9 cellular contexts compared by ENCODE assay signal in the genomic region with DNA sequence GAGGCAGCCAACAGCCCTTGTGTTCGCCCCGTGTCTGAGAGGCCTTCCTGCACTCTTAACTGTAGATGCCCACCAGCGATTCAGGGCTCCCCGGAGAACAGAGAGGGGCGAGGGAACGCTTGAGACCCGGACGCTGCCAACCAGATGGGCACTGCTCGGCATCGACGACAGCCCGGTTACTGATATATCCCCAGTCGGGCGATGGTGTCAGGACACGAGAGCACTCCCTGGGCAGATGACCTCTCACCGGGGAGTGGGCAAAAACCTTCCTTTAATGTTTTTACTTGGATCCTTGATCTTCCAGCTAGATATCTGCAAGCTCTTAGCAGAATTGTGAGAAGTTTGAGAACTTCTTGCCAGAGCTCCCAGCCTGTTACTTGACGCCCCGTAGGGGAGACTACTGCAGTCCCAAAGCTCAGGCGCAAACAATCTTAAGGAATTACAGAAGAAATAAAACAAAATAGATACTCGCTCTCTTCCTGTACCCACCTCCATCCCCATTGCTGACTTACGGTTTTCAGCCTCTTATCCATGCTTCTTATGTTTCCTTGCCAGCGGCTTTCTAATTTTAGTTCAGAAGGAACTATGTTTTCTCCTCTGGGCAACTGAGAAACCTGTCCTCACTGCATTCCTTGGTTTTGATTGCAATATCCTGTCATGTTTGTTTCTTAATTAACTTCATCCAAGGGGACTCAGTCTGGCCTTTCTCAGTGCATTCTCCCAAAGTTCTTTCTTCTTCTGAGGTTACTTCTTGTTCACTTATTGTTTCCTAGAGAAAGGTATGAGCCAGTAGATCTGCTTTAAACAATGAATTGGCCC. TPM values are rescaled to one million over a fixed set of nuclear protein-coding genes. Genes with fewer than 3 reads are reported as not detected.
DNase-seq lines count a peak whose midpoint lies in the region; ATAC-seq lines count a peak whose summit lies in the region.
"Had no signal": no experiment of that assay in that cellular context is flagged by ENCODE, and none has a peak within 500 bp of the region (broad histone marks: within the 10 kb centered on the region; RNA-seq: fewer than 3 reads in every experiment).

No MANE protein-coding gene starts in this region.

- peaks cover 0 to 4% (median 0%) of the 10 kb centered on the region in 11 donors for H3K9me3 Mint-ChIP-seq in naive thymus-derived CD4-positive, alpha-beta T cell

- CTCF ChIA-PET in naive thymus-derived CD4-positive, alpha-beta T cell (lab: Charles Lee): no interaction called here

- H3K27me3 ChIP-seq in naive thymus-derived CD4-positive, alpha-beta T cell (ENCODE audit: control insufficient read depth in 2 of 2, insufficient read depth in 2 of 2, low read length in 2 of 2): no peaks in the 10 kb centered on the region

- no peaks in the 10 kb centered on the region for H3K9me3 ChIP-seq in naive thymus-derived CD4-positive, alpha-beta T cell (ENCODE audit: control insufficient read depth in 2 of 3, low read length in 3 of 3)

- H3K4me1 ChIP-seq in naive thymus-derived CD4-positive, alpha-beta T cell (ENCODE audit: control insufficient read depth in 2 of 2, insufficient read depth in 2 of 2, low read length in 2 of 2): peaks cover 20 to 23% of the 10 kb centered on the region in 2 donors

- peak overlapping the region; percentile 88 to 99 (median 95) for H3K27ac Mint-ChIP-seq in naive thymus-derived CD4-positive, alpha-beta T cell

- POLR2A ChIA-PET in naive thymus-derived CD4-positive, alpha-beta T cell (lab: Charles Lee): interaction anchor here (0.7 to 2.9 kb wide), 3 partner anchors 56 to 1682 kb away, joined by 3 to 41 read pairs (median 4); a partner anchor contains a TSS

- peaks cover 32 to 67% (median 57%) of the 10 kb centered on the region in 7 donors for H3K4me1 Mint-ChIP-seq in naive thymus-derived CD4-positive, alpha-beta T cell

- in situ Hi-C loops in G401 (cut with HindIII; ENCODE audit: low sequenced_read_pairs): no loop called here

- peak overlapping the region; percentile 64 for H3K4me3 ChIP-seq in naive thymus-derived CD4-positive, alpha-beta T cell (ENCODE audit: low read length)

- peak overlapping the region; percentile 88 to 100 (median 92) for H3K4me3 Mint-ChIP-seq in naive thymus-derived CD4-positive, alpha-beta T cell

- peaks cover 0 to 9% (median 4%) of the 10 kb centered on the region in 5 donors for H3K36me3 Mint-ChIP-seq in naive thymus-derived CD4-positive, alpha-beta T cell

- DNase-seq in G401 (ENCODE audit: low spot score) (peak; percentile 22), NCI-H1092 (lab: John Stamatoyannopoulos, UW) (peak; percentile 79), dermis blood vessel endothelial cell (peak; percentile 33), H4 (ENCODE audit: low spot score) (no peak), HK-2 (ENCODE audit: unreplicated experiment) (no peak)
- DNase-seq in naive thymus-derived CD4-positive, alpha-beta T cell: peak in 1 of 9 donors; percentile 14

- peaks cover 0 to 11% (median 4%) of the 10 kb centered on the region in 3 experiments for H3K36me3 ChIP-seq in naive thymus-derived CD4-positive, alpha-beta T cell (ENCODE audit: control insufficient read depth in 2 of 3, insufficient read depth in 3 of 3, low read length in 3 of 3)

- no peak for ATAC-seq in naive thymus-derived CD4-positive, alpha-beta T cell
- ATAC-seq in GM19452 (IDR thresholded peaks at IDR 0.05; ENCODE audit: unreplicated experiment) (no peak), HG02763 (IDR thresholded peaks at IDR 0.05; ENCODE audit: unreplicated experiment) (no peak)

- peaks cover 0 to 4% (median 0%) of the 10 kb centered on the region in 5 donors for H3K27me3 Mint-ChIP-seq in naive thymus-derived CD4-positive, alpha-beta T cell

- H3K27ac ChIP-seq in naive thymus-derived CD4-positive, alpha-beta T cell (ENCODE audit: low read depth, low read length): peak overlapping the region; percentile 98

- intact Hi-C loops in naive thymus-derived CD4-positive, alpha-beta T cell (cut with micrococcal nuclease): loop anchor here (1.0 to 10.0 kb wide), 12 partner anchors 44 to 995 kb away; a partner anchor contains a TSS

RNA-seq across cellular contexts. Expression of a gene that starts 0.8 kb away (rescaled TPM):
- total RNA-seq in G401 (2014; rRNA removed; shearing (Covaris generic)): 0.68 and 0.71 TPM in 2 replicates
- total RNA-seq in dermis blood vessel endothelial cell: 1.7 and 2.6 TPM in 2 replicates
- total RNA-seq in naive thymus-derived CD4-positive, alpha-beta T cell: 10 to 100 TPM; 25.2 to 36.5 (median 30.8) TPM
- 10 to 100 TPM in 1 of 2 donors, 1 to 10 TPM in 1; 7.9 to 15.6 TPM for polyA plus RNA-seq in naive thymus-derived CD4-positive, alpha-beta T cell
- 1.0 and 1.9 TPM in 2 replicates for total RNA-seq in H4 (2014; rRNA removed; shearing (Covaris generic))

RNA-seq across cellular contexts. Expression of a gene that starts 44.5 kb away (rescaled TPM):
- total RNA-seq in G401 (2014; rRNA removed; shearing (Covaris generic)): 50.2 and 90.7 TPM in 2 replicates
- total RNA-seq in dermis blood vessel endothelial cell: 36.4 and 43.0 TPM in 2 replicates
- 10 to 100 TPM; 12.0 to 35.7 (median 14.1) TPM for total RNA-seq in naive thymus-derived CD4-positive, alpha-beta T cell
- 10 to 100 TPM; 16.2 to 25.1 TPM for polyA plus RNA-seq in naive thymus-derived CD4-positive, alpha-beta T cell
- 38.2 and 47.5 TPM in 2 replicates for total RNA-seq in H4 (2014; rRNA removed; shearing (Covaris generic))

RNA-seq across cellular contexts. Expression of a gene that starts 45.9 kb away (rescaled TPM):
- 6.7 and 8.5 TPM in 2 replicates for total RNA-seq in G401 (2014; rRNA removed; shearing (Covaris generic))
- total RNA-seq in dermis blood vessel endothelial cell: 3.1 and 4.8 TPM in 2 replicates
- under 1 TPM in 3 of 5 experiments, not detected in 2; 0.16 to 0.29 (median 0.22) TPM for total RNA-seq in naive thymus-derived CD4-positive, alpha-beta T cell
- under 1 TPM in 1 of 2 donors, not detected in 1; 0.05 TPM for polyA plus RNA-seq in naive thymus-derived CD4-positive, alpha-beta T cell
- 0.14 and 0.21 TPM in 2 replicates for total RNA-seq in H4 (2014; rRNA removed; shearing (Covaris generic))
- total RNA-seq: T-helper 2 cell treated with Interferon-gamma antibody and Interleukin-4, amounts not matched to agents 100 ng/mL and 5 ng/mL, for 36 hours had no signal

RNA-seq across cellular contexts. Expression of a gene that starts 55.8 kb away (rescaled TPM):
- 68.4 and 72.7 TPM in 2 replicates for total RNA-seq in G401 (2014; rRNA removed; shearing (Covaris generic))
- total RNA-seq in dermis blood vessel endothelial cell: 44.3 and 74.2 TPM in 2 replicates
- 10 to 100 TPM; 33.4 to 55.9 (median 41.4) TPM for total RNA-seq in naive thymus-derived CD4-positive, alpha-beta T cell
- 10 to 100 TPM; 27.5 to 34.8 TPM for polyA plus RNA-seq in naive thymus-derived CD4-positive, alpha-beta T cell
- total RNA-seq in H4 (2014; rRNA removed; shearing (Covaris generic)): 21.0 and 21.9 TPM in 2 replicates

Comparison
In these comparisons a context has a peak if more than half of its experiments do, and no peak if none do; other contexts are left out.
1. DNase-seq: peak in G401 (single experiment), NCI-H1092 (single experiment) and dermis blood vessel endothelial cell (single experiment); none in H4 (single experiment) and HK-2 (single experiment).